Comparison of ENCODE assay signal across 8 cellular contexts in the genomic region with DNA sequence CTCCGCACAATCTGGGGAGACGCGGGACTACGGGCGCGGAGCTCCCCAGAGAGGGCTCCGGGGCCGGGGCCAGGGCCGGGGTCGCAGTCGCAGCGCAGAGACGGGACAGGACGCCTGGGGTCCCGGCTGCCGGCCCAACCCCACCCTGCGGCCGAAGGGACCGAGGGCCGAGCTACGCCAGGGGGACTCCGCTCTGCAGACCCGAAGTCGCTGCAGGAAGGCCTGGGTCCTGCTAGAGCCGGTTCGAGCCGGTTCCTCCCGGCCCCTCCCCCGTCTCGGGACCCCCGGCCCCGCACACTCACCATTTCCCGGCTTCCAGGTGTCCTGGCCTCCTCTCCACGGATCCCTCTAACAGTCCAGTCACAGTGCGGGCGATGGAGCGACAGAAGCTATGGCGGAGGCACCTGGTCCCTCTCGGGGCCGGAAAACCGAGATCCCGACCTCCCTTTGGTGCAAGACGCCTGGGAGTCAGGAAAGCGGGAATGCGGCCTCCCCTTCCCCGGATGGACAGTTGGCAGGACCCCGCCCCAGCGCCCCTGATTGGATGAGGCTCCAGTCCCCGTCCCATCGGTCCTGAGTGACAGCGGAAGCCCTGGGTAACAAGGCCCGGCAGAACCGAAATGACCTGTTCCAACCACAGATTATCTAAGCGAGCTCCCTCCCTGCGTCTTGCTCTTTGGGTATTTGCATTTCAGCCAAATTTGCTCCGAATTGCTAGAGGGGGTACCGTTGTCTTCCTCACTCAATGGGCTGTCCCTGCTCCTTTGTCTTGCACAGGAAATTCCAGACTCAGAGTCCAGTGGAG. TPM values are rescaled to one million over a fixed set of nuclear protein-coding genes. Genes with fewer than 3 reads are reported as not detected.
DNase-seq lines count a peak whose midpoint lies in the region; ATAC-seq and TF ChIP-seq lines count a peak whose summit lies in the region.

A gene (minus strand): TSS at position 481 of the 805 bp plus-strand sequence. CDS start 176 bp downstream, at position 305.

- peak; percentile 78 for ATAC-seq in HG03064 (IDR thresholded peaks at IDR 0.05; ENCODE audit: low read depth, unreplicated experiment)
- ATAC-seq in natural killer cell treated with Interleukin-12 subunit alpha and Interleukin-12 subunit beta and Interleukin-15 and Interleukin-18, amount 100 ng/mL, for 72 hours = peak; percentile 93

- H3K4me1 Mint-ChIP-seq in activated T-helper 2 cell treated with anti-CD3 and anti-CD28 coated beads, Interferon-gamma antibody, Interleukin-2, Interleukin-4, amounts not matched to agents 10 μg/mL and 5 μg/mL and 100 μg/mL, durations not matched to agents 14 hours and 24 hours and 36 hours (ENCODE audit: low read depth) = peaks cover 12% of the 10 kb centered on the region
- peaks cover 10 to 12% of the 10 kb centered on the region in 2 donors for H3K4me1 Mint-ChIP-seq in natural killer cell treated with Interleukin-12 subunit alpha and Interleukin-12 subunit beta and Interleukin-15 and Interleukin-18, amount 100 ng/mL, for 72 hours (ENCODE audit: low read depth in 2 of 2)
- peaks cover 8% of the 10 kb centered on the region for H3K4me1 Mint-ChIP-seq in type B pancreatic cell (ENCODE audit: unreplicated experiment)

- TF ChIP-seq CTCF in type B pancreatic cell (conservative IDR thresholded peaks at IDR 0.05) = no peak

- H3K27ac Mint-ChIP-seq in activated T-helper 2 cell treated with anti-CD3 and anti-CD28 coated beads, Interferon-gamma antibody, Interleukin-2, Interleukin-4, amounts not matched to agents 10 μg/mL and 5 μg/mL and 100 μg/mL, durations not matched to agents 14 hours and 24 hours and 36 hours = peak within 1 kb of the TSS; percentile 70
- H3K27ac Mint-ChIP-seq in natural killer cell treated with Interleukin-12 subunit alpha and Interleukin-12 subunit beta and Interleukin-15 and Interleukin-18, amount 100 ng/mL, for 72 hours = peak within 1 kb of the TSS; percentile 43 to 89
- peak within 1 kb of the TSS; percentile 89 for H3K27ac Mint-ChIP-seq in type B pancreatic cell

- no peaks in the 10 kb centered on the region for H3K27me3 Mint-ChIP-seq in activated T-helper 2 cell treated with anti-CD3 and anti-CD28 coated beads, Interferon-gamma antibody, Interleukin-2, Interleukin-4, amounts not matched to agents 10 μg/mL and 5 μg/mL and 100 μg/mL, durations not matched to agents 14 hours and 24 hours and 36 hours (ENCODE audit: low read depth)
- H3K27me3 Mint-ChIP-seq in natural killer cell treated with Interleukin-12 subunit alpha and Interleukin-12 subunit beta and Interleukin-15 and Interleukin-18, amount 100 ng/mL, for 72 hours = no peaks in the 10 kb centered on the region
- no peaks in the 10 kb centered on the region for H3K27me3 Mint-ChIP-seq in type B pancreatic cell

- H3K9me3 Mint-ChIP-seq in activated T-helper 2 cell treated with anti-CD3 and anti-CD28 coated beads, Interferon-gamma antibody, Interleukin-2, Interleukin-4, amounts not matched to agents 10 μg/mL and 5 μg/mL and 100 μg/mL, durations not matched to agents 14 hours and 24 hours and 36 hours = peaks cover 9% of the 10 kb centered on the region
- H3K9me3 Mint-ChIP-seq in natural killer cell treated with Interleukin-12 subunit alpha and Interleukin-12 subunit beta and Interleukin-15 and Interleukin-18, amount 100 ng/mL, for 72 hours = no peaks in the 10 kb centered on the region
- H3K9me3 Mint-ChIP-seq in type B pancreatic cell = peaks cover 8% of the 10 kb centered on the region

- peak within 1 kb of the TSS; percentile 88 for H3K4me3 Mint-ChIP-seq in activated T-helper 2 cell treated with anti-CD3 and anti-CD28 coated beads, Interferon-gamma antibody, Interleukin-2, Interleukin-4, amounts not matched to agents 10 μg/mL and 5 μg/mL and 100 μg/mL, durations not matched to agents 14 hours and 24 hours and 36 hours (ENCODE audit: low read depth)
- H3K4me3 Mint-ChIP-seq in natural killer cell treated with Interleukin-12 subunit alpha and Interleukin-12 subunit beta and Interleukin-15 and Interleukin-18, amount 100 ng/mL, for 72 hours = peak within 1 kb of the TSS; percentile 89
- H3K4me3 Mint-ChIP-seq in type B pancreatic cell = peak within 1 kb of the TSS; percentile 86

- intact Hi-C loops in activated T-helper 2 cell treated with anti-CD3 and anti-CD28 coated beads, Interferon-gamma antibody, Interleukin-2, Interleukin-4, amounts not matched to agents 10 μg/mL and 5 μg/mL and 100 μg/mL, durations not matched to agents 14 hours and 24 hours and 36 hours (cut with micrococcal nuclease) = no loop called here

- DNase-seq in stimulated activated CD4-positive, alpha-beta T cell treated with anti-CD3 and anti-CD28 coated beads, Interleukin-12 subunit alpha, Interleukin-12 subunit beta, amount 100 ng/mL, for 24 hours (ENCODE audit: low read depth in 2 of 2) = peak; percentile 27 to 47
- no peak for DNase-seq in stimulated activated CD4-positive, alpha-beta T cell treated with anti-CD3 and anti-CD28 coated beads, Interleukin-2, amount 100 ng/mL, for 48 hours
- DNase-seq in NCI-H524 treated with DMSO at 0.1 percent for 48 hours (lab: John Stamatoyannopoulos, UW) = peak; percentile 76
- peak; percentile 29 for DNase-seq in activated T-helper 2 cell treated with anti-CD3 and anti-CD28 coated beads, Interferon-gamma antibody, Interleukin-2, Interleukin-4, amounts not matched to agents 10 μg/mL and 5 μg/mL and 100 μg/mL, durations not matched to agents 14 hours and 24 hours and 36 hours (ENCODE audit: low spot score)
- DNase-seq in foreskin melanocyte = peak; percentile 70
- peak; percentile 78 for DNase-seq in natural killer cell treated with Interleukin-12 subunit alpha and Interleukin-12 subunit beta and Interleukin-15 and Interleukin-18, amount 100 ng/mL, for 72 hours (ENCODE audit: low spot score)
- peak; percentile 91 for DNase-seq in type B pancreatic cell (ENCODE audit: extremely low spot score, unreplicated experiment)

- peaks cover 24% of the 10 kb centered on the region for H3K36me3 Mint-ChIP-seq in activated T-helper 2 cell treated with anti-CD3 and anti-CD28 coated beads, Interferon-gamma antibody, Interleukin-2, Interleukin-4, amounts not matched to agents 10 μg/mL and 5 μg/mL and 100 μg/mL, durations not matched to agents 14 hours and 24 hours and 36 hours (ENCODE audit: low read depth)
- H3K36me3 Mint-ChIP-seq in natural killer cell treated with Interleukin-12 subunit alpha and Interleukin-12 subunit beta and Interleukin-15 and Interleukin-18, amount 100 ng/mL, for 72 hours = no peaks in the 10 kb centered on the region
- peaks cover 30% of the 10 kb centered on the region for H3K36me3 Mint-ChIP-seq in type B pancreatic cell

RNA-seq across cellular contexts. Expression of the gene that starts here (rescaled TPM):
- 3.1 and 4.1 TPM in 2 replicates for total RNA-seq in activated T-helper 2 cell treated with anti-CD3 and anti-CD28 coated beads, Interferon-gamma antibody, Interleukin-2, Interleukin-4, amounts not matched to agents 10 μg/mL and 5 μg/mL and 100 μg/mL, durations not matched to agents 14 hours and 24 hours and 36 hours
- total RNA-seq in natural killer cell treated with Interleukin-12 subunit alpha and Interleukin-12 subunit beta and Interleukin-15 and Interleukin-18, amount 100 ng/mL, for 72 hours = 1 to 10 TPM; 5.1 to 7.8 TPM
- total RNA-seq in type B pancreatic cell (ENCODE audit: low replicate concordance) = 14.8 and 23.3 TPM in 2 replicates

Comparison
In these comparisons a context has a peak if more than half of its experiments do, and no peak if none do; other contexts are left out.
1. DNase-seq: peak in stimulated activated CD4-positive, alpha-beta T cell treated with anti-CD3 and anti-CD28 coated beads, Interleukin-12 subunit alpha, Interleukin-12 subunit beta, amount 100 ng/mL, for 24 hours (2 of 2), NCI-H524 treated with DMSO at 0.1 percent for 48 hours (single experiment), activated T-helper 2 cell treated with anti-CD3 and anti-CD28 coated beads, Interferon-gamma antibody, Interleukin-2, Interleukin-4, amounts not matched to agents 10 μg/mL and 5 μg/mL and 100 μg/mL, durations not matched to agents 14 hours and 24 hours and 36 hours (single experiment), foreskin melanocyte (single experiment), natural killer cell treated with Interleukin-12 subunit alpha and Interleukin-12 subunit beta and Interleukin-15 and Interleukin-18, amount 100 ng/mL, for 72 hours (single experiment) and type B pancreatic cell (single experiment); none in stimulated activated CD4-positive, alpha-beta T cell treated with anti-CD3 and anti-CD28 coated beads, Interleukin-2, amount 100 ng/mL, for 48 hours (0 of 2).
2. Peak in every context shown above with its lines, with median percentiles within 50 percentile points of each other: H3K27ac Mint-ChIP-seq and H3K4me3 Mint-ChIP-seq.